ENCODE assay signal across 1 cellular context in the genomic region with DNA sequence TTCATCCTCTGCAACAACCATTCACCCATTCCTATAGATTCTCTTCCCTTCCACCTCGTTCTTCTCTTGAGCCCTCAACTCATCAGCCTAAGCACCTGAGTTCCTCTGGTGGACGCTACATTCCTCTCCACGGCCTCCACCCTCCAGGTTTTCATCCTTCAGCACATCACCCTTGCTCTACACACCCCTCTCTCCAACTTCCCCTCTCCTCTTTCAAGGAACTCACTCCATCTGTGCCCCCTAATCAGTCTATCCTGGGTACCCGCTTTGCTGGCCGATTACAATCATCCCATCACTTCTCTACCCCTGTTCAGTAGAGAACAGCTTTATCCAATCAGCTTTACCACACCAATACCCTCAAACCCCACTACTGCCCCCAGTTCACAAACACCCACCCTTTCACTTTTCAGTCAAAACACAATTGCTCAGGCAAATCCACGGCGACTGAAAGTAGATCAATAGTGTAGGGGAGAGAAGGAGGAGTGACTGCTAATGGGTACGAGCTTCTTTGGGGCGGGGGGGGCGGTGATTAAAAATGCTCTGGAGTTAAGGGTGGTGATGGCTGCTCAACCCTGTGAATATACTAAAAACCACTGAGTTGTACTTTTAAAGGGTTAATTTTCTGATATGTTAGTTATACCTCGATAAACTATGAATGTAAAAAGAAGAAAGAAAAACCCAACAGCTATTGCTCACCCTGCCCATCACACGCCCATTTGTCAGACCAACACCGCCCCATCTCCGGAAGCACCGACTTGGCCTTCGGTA.
TF ChIP-seq lines count a peak whose summit lies in the region.

No MANE protein-coding gene starts in this region.

TF ChIP-seq in HepG2, 621 proteins besides CTCF, POLR2A, EP300 and RAD21:
- TF ChIP-seq, protein P1, sequence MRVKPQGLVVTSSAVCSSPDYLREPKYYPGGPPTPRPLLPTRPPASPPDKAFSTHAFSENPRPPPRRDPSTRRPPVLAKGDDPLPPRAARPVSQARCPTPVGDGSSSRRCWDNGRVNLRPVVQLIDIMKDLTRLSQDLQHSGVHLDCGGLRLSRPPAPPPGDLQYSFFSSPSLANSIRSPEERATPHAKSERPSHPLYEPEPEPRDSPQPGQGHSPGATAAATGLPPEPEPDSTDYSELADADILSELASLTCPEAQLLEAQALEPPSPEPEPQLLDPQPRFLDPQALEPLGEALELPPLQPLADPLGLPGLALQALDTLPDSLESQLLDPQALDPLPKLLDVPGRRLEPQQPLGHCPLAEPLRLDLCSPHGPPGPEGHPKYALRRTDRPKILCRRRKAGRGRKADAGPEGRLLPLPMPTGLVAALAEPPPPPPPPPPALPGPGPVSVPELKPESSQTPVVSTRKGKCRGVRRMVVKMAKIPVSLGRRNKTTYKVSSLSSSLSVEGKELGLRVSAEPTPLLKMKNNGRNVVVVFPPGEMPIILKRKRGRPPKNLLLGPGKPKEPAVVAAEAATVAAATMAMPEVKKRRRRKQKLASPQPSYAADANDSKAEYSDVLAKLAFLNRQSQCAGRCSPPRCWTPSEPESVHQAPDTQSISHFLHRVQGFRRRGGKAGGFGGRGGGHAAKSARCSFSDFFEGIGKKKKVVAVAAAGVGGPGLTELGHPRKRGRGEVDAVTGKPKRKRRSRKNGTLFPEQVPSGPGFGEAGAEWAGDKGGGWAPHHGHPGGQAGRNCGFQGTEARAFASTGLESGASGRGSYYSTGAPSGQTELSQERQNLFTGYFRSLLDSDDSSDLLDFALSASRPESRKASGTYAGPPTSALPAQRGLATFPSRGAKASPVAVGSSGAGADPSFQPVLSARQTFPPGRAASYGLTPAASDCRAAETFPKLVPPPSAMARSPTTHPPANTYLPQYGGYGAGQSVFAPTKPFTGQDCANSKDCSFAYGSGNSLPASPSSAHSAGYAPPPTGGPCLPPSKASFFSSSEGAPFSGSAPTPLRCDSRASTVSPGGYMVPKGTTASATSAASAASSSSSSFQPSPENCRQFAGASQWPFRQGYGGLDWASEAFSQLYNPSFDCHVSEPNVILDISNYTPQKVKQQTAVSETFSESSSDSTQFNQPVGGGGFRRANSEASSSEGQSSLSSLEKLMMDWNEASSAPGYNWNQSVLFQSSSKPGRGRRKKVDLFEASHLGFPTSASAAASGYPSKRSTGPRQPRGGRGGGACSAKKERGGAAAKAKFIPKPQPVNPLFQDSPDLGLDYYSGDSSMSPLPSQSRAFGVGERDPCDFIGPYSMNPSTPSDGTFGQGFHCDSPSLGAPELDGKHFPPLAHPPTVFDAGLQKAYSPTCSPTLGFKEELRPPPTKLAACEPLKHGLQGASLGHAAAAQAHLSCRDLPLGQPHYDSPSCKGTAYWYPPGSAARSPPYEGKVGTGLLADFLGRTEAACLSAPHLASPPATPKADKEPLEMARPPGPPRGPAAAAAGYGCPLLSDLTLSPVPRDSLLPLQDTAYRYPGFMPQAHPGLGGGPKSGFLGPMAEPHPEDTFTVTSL (CRISPR knock-in tag; IDR thresholded peaks at IDR 0.05; ENCODE audit: borderline replicate concordance): no peak
- no peak for TF ChIP-seq NR2F1 (CRISPR knock-in tag; IDR thresholded peaks at IDR 0.05)
- TF ChIP-seq ZZZ3 (CRISPR knock-in tag; IDR thresholded peaks at IDR 0.05; ENCODE audit: borderline replicate concordance): no peak
- no peak for TF ChIP-seq BRD4 (CRISPR knock-in tag; IDR thresholded peaks at IDR 0.05)
- no peak; the same call in 1 of the 2 replicates for TF ChIP-seq ZSCAN25 (CRISPR knock-in tag; IDR thresholded peaks at IDR 0.05)
- TF ChIP-seq, protein P2, sequence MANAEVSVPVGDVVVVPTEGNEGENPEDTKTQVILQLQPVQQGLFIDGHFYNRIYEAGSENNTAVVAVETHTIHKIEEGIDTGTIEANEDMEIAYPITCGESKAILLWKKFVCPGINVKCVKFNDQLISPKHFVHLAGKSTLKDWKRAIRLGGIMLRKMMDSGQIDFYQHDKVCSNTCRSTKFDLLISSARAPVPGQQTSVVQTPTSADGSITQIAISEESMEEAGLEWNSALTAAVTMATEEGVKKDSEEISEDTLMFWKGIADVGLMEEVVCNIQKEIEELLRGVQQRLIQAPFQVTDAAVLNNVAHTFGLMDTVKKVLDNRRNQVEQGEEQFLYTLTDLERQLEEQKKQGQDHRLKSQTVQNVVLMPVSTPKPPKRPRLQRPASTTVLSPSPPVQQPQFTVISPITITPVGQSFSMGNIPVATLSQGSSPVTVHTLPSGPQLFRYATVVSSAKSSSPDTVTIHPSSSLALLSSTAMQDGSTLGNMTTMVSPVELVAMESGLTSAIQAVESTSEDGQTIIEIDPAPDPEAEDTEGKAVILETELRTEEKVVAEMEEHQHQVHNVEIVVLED (CRISPR knock-in tag; IDR thresholded peaks at IDR 0.05; ENCODE audit: borderline replicate concordance): no peak
- TF ChIP-seq ZNF629 (CRISPR knock-in tag; conservative IDR thresholded peaks at IDR 0.05): peak; percentile 83
- no peak for TF ChIP-seq ATM (IDR thresholded peaks at IDR 0.05; ENCODE audit: borderline replicate concordance)
- no peak for TF ChIP-seq U2AF2 (IDR thresholded peaks at IDR 0.05; ENCODE audit: low read depth, low read length)
- no peak for TF ChIP-seq ZNF7 (CRISPR knock-in tag; IDR thresholded peaks at IDR 0.05)
- TF ChIP-seq FOXM1 (CRISPR knock-in tag; IDR thresholded peaks at IDR 0.05): no peak
- TF ChIP-seq ELF3 (CRISPR knock-in tag; IDR thresholded peaks at IDR 0.05): no peak
- no peak for TF ChIP-seq GZF1 (CRISPR knock-in tag; IDR thresholded peaks at IDR 0.05)
- no peak for TF ChIP-seq THYN1 (CRISPR knock-in tag; IDR thresholded peaks at IDR 0.05; ENCODE audit: borderline replicate concordance, low read depth)
- TF ChIP-seq ZBTB7A (CRISPR knock-in tag; IDR thresholded peaks at IDR 0.05): no peak
- TF ChIP-seq, protein P3, sequence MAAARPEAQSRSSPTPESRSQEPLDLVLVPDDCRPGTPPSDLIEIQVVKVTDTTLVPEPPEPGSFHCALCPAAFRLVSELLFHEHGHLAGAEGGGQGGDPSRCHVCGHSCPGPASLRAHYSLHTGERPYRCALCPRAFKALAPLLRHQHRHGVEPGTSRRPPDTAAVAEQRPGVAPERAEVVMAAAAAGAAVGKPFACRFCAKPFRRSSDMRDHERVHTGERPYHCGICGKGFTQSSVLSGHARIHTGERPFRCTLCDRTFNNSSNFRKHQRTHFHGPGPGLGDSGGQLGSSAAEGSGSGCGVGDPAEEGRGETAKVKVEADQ (CRISPR knock-in tag; IDR thresholded peaks at IDR 0.05; ENCODE audit: borderline replicate concordance): 0 out of 2 replicates have a peak, but pooled peaks have one; percentile 9
- TF ChIP-seq, protein P4, sequence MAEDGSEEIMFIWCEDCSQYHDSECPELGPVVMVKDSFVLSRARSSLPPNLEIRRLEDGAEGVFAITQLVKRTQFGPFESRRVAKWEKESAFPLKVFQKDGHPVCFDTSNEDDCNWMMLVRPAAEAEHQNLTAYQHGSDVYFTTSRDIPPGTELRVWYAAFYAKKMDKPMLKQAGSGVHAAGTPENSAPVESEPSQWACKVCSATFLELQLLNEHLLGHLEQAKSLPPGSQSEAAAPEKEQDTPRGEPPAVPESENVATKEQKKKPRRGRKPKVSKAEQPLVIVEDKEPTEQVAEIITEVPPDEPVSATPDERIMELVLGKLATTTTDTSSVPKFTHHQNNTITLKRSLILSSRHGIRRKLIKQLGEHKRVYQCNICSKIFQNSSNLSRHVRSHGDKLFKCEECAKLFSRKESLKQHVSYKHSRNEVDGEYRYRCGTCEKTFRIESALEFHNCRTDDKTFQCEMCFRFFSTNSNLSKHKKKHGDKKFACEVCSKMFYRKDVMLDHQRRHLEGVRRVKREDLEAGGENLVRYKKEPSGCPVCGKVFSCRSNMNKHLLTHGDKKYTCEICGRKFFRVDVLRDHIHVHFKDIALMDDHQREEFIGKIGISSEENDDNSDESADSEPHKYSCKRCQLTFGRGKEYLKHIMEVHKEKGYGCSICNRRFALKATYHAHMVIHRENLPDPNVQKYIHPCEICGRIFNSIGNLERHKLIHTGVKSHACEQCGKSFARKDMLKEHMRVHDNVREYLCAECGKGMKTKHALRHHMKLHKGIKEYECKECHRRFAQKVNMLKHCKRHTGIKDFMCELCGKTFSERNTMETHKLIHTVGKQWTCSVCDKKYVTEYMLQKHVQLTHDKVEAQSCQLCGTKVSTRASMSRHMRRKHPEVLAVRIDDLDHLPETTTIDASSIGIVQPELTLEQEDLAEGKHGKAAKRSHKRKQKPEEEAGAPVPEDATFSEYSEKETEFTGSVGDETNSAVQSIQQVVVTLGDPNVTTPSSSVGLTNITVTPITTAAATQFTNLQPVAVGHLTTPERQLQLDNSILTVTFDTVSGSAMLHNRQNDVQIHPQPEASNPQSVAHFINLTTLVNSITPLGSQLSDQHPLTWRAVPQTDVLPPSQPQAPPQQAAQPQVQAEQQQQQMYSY (CRISPR knock-in tag; IDR thresholded peaks at IDR 0.05): peak; percentile 90
- TF ChIP-seq HNRNPK (IDR thresholded peaks at IDR 0.05; ENCODE audit: low read depth, low read length, poor library complexity, severe bottlenecking): no peak
- TF ChIP-seq ZNF841 (CRISPR knock-in tag; IDR thresholded peaks at IDR 0.05; ENCODE audit: borderline replicate concordance): no peak
- TF ChIP-seq FOSL2 (CRISPR knock-in tag; IDR thresholded peaks at IDR 0.05): no peak
- TF ChIP-seq ZNF670 (CRISPR knock-in tag; IDR thresholded peaks at IDR 0.05; ENCODE audit: borderline replicate concordance): peak; percentile 24; the same call in 1 of the 2 replicates
- TF ChIP-seq, protein P5, sequence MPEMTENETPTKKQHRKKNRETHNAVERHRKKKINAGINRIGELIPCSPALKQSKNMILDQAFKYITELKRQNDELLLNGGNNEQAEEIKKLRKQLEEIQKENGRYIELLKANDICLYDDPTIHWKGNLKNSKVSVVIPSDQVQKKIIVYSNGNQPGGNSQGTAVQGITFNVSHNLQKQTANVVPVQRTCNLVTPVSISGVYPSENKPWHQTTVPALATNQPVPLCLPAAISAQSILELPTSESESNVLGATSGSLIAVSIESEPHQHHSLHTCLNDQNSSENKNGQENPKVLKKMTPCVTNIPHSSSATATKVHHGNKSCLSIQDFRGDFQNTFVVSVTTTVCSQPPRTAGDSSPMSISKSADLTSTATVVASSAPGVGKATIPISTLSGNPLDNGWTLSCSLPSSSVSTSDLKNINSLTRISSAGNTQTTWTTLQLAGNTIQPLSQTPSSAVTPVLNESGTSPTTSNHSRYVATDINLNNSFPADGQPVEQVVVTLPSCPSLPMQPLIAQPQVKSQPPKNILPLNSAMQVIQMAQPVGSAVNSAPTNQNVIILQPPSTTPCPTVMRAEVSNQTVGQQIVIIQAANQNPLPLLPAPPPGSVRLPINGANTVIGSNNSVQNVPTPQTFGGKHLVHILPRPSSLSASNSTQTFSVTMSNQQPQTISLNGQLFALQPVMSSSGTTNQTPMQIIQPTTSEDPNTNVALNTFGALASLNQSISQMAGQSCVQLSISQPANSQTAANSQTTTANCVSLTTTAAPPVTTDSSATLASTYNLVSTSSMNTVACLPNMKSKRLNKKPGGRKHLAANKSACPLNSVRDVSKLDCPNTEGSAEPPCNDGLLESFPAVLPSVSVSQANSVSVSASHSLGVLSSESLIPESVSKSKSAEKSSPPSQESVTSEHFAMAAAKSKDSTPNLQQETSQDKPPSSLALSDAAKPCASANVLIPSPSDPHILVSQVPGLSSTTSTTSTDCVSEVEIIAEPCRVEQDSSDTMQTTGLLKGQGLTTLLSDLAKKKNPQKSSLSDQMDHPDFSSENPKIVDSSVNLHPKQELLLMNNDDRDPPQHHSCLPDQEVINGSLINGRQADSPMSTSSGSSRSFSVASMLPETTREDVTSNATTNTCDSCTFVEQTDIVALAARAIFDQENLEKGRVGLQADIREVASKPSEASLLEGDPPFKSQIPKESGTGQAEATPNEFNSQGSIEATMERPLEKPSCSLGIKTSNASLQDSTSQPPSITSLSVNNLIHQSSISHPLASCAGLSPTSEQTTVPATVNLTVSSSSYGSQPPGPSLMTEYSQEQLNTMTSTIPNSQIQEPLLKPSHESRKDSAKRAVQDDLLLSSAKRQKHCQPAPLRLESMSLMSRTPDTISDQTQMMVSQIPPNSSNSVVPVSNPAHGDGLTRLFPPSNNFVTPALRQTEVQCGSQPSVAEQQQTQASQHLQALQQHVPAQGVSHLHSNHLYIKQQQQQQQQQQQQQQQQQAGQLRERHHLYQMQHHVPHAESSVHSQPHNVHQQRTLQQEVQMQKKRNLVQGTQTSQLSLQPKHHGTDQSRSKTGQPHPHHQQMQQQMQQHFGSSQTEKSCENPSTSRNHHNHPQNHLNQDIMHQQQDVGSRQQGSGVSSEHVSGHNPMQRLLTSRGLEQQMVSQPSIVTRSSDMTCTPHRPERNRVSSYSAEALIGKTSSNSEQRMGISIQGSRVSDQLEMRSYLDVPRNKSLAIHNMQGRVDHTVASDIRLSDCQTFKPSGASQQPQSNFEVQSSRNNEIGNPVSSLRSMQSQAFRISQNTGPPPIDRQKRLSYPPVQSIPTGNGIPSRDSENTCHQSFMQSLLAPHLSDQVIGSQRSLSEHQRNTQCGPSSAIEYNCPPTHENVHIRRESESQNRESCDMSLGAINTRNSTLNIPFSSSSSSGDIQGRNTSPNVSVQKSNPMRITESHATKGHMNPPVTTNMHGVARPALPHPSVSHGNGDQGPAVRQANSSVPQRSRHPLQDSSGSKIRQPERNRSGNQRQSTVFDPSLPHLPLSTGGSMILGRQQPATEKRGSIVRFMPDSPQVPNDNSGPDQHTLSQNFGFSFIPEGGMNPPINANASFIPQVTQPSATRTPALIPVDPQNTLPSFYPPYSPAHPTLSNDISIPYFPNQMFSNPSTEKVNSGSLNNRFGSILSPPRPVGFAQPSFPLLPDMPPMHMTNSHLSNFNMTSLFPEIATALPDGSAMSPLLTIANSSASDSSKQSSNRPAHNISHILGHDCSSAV (CRISPR knock-in tag; IDR thresholded peaks at IDR 0.05; ENCODE audit: borderline replicate concordance): no peak
- TF ChIP-seq ZNF772 (CRISPR knock-in tag; IDR thresholded peaks at IDR 0.05): no peak
- TF ChIP-seq LCORL (IDR thresholded peaks at IDR 0.05): no peak
- TF ChIP-seq LCORL (CRISPR knock-in tag; IDR thresholded peaks at IDR 0.05): no peak
